8 cellular contexts compared by ENCODE assay signal in genomic region chr1:41802532-41803501, GRCh38.
A peak's percentile ranks its signal among the peaks of the same experiment; 100 is the strongest.
DNase-seq lines count a peak whose midpoint lies in the region; TF ChIP-seq lines count a peak whose summit lies in the region.

No MANE protein-coding gene starts in this region.

- DNase-seq in activated T-cell treated with anti-CD3 and anti-CD28 coated beads, Interleukin-2, amount 50 U/mL, for 1 hour, result peak; percentile 31
- no peak for DNase-seq in activated T-cell treated with anti-CD3 and anti-CD28 coated beads, Interleukin-2, amount 50 U/mL, for 48 hours
- DNase-seq in NCI-H446 (lab: John Stamatoyannopoulos, UW) (peak; percentile 56 to 88), cerebellar cortex (ENCODE audit: low spot score) (peak; percentile 72), nucleus accumbens (lab: John Stamatoyannopoulos, UW) (peak in 42 of 56 donors; percentile 5 to 67 (median 30)), NCI-H510A treated with DMSO at 0.1 percent for 48 hours (lab: John Stamatoyannopoulos, UW) (no peak), type B pancreatic cell (ENCODE audit: extremely low spot score, unreplicated experiment) (no peak), HK-2 (ENCODE audit: unreplicated experiment) (no peak)

- no peaks in the 10 kb centered on the region for H3K9me3 Mint-ChIP-seq in type B pancreatic cell

- H3K36me3 Mint-ChIP-seq in type B pancreatic cell, result no peaks in the 10 kb centered on the region

- no peak for TF ChIP-seq CTCF in type B pancreatic cell (conservative IDR thresholded peaks at IDR 0.05)

- H3K27me3 Mint-ChIP-seq in type B pancreatic cell, result no peaks in the 10 kb centered on the region

- no peaks in the 10 kb centered on the region for H3K4me1 Mint-ChIP-seq in type B pancreatic cell (ENCODE audit: unreplicated experiment)

- H3K27ac Mint-ChIP-seq in type B pancreatic cell, result no peak overlapping the region

- no peak overlapping the region for H3K4me3 Mint-ChIP-seq in type B pancreatic cell

Comparison
In these comparisons a context has a peak if more than half of its experiments do, and no peak if none do; other contexts are left out.
1. DNase-seq: peak in activated T-cell treated with anti-CD3 and anti-CD28 coated beads, Interleukin-2, amount 50 U/mL, for 1 hour (single experiment), NCI-H446 (2 of 2), cerebellar cortex (single experiment) and nucleus accumbens (42 of 56); none in activated T-cell treated with anti-CD3 and anti-CD28 coated beads, Interleukin-2, amount 50 U/mL, for 48 hours (0 of 2), NCI-H510A treated with DMSO at 0.1 percent for 48 hours (single experiment), type B pancreatic cell (single experiment) and HK-2 (single experiment).